8 cellular contexts compared by ENCODE assay signal in genomic region chr6:96836579-96837137, GRCh38. TPM values are rescaled to one million over a fixed set of nuclear protein-coding genes. Genes with fewer than 3 reads are reported as not detected.
DNase-seq lines count a peak whose midpoint lies in the region; ATAC-seq and TF ChIP-seq lines count a peak whose summit lies in the region.

No MANE protein-coding gene starts in this region.

- CTCF ChIA-PET in CD4-positive, alpha-beta T cell (lab: Charles Lee): no interaction called here

- H3K27me3 ChIP-seq in CD4-positive, alpha-beta T cell (ENCODE audit: control insufficient read depth, insufficient read depth, low read length): peaks cover 22% of the 10 kb centered on the region

- no peak for TF ChIP-seq CTCF in CD4-positive, alpha-beta T cell (IDR thresholded peaks at IDR 0.05)

- H3K27ac ChIP-seq in CD4-positive, alpha-beta T cell (ENCODE audit: low read depth, low read length): no peak overlapping the region

- peak; percentile 7 for ATAC-seq in CD4-positive, alpha-beta T cell (ENCODE audit: poor library complexity)
- ATAC-seq in GM18909 (IDR thresholded peaks at IDR 0.05; ENCODE audit: poor library complexity, unreplicated experiment) (peak; percentile 19), HG03135 (IDR thresholded peaks at IDR 0.05; ENCODE audit: unreplicated experiment) (peak; percentile 12), GM18520 (IDR thresholded peaks at IDR 0.05; ENCODE audit: unreplicated experiment) (no peak)
- peak in 1 of 2 donors; percentile 3 for ATAC-seq in natural killer cell treated with Interleukin-12 subunit alpha and Interleukin-12 subunit beta and Interleukin-15 and Interleukin-18, amount 100 ng/mL, for 72 hours

- no peak overlapping the region for H3K27ac Mint-ChIP-seq in CD4-positive, alpha-beta T cell
- no peak overlapping the region for H3K27ac Mint-ChIP-seq in natural killer cell treated with Interleukin-12 subunit alpha and Interleukin-12 subunit beta and Interleukin-15 and Interleukin-18, amount 100 ng/mL, for 72 hours

- POLR2A ChIA-PET in CD4-positive, alpha-beta T cell (lab: Charles Lee): interaction anchor here (1.0 to 1.6 kb wide), 5 partner anchors 14 to 315 kb away, joined by 3 to 10 read pairs (median 4); partner anchors contain the start of genes KLHL32, NDUFAF4 and UFL1

- intact Hi-C loops in CD4-positive, alpha-beta T cell (cut with DNase I, micrococcal nuclease): loop anchor here (2.0 to 10.0 kb wide), 4 partner anchors 62 to 312 kb away; partner anchors contain the start of genes KLHL32 (in 2 of the 2) and UFL1 (in 1 of the 2)

- DNase-seq in CD4-positive, alpha-beta T cell: peak in 2 of 10 experiments; percentile 1 to 5
- DNase-seq in SK-MEL-5 (ENCODE audit: low read depth, low spot score): peak; percentile 2
- peak; percentile 31 to 34 for DNase-seq in erythroblast (lab: John Stamatoyannopoulos, UW)
- no peak for DNase-seq in natural killer cell treated with Interleukin-12 subunit alpha and Interleukin-12 subunit beta and Interleukin-15 and Interleukin-18, amount 100 ng/mL, for 72 hours (ENCODE audit: low spot score)
- no peak for DNase-seq in effector CD8-positive, alpha-beta T cell (lab: John Stamatoyannopoulos, UW)

- peak overlapping the region; percentile 92 for H3K4me3 Mint-ChIP-seq in CD4-positive, alpha-beta T cell
- H3K4me3 Mint-ChIP-seq in natural killer cell treated with Interleukin-12 subunit alpha and Interleukin-12 subunit beta and Interleukin-15 and Interleukin-18, amount 100 ng/mL, for 72 hours: peak overlapping the region; percentile 86

- peaks cover 46% of the 10 kb centered on the region for H3K27me3 Mint-ChIP-seq in CD4-positive, alpha-beta T cell
- H3K27me3 Mint-ChIP-seq in natural killer cell treated with Interleukin-12 subunit alpha and Interleukin-12 subunit beta and Interleukin-15 and Interleukin-18, amount 100 ng/mL, for 72 hours: peaks cover 30 to 74% of the 10 kb centered on the region in 2 donors

- in situ Hi-C loops in SK-MEL-5 (cut with HindIII; ENCODE audit: low pct_unique_long_range_greater_than_20kb, low sequenced_read_pairs): no loop called here

- no peaks in the 10 kb centered on the region for H3K9me3 Mint-ChIP-seq in CD4-positive, alpha-beta T cell
- no peaks in the 10 kb centered on the region for H3K9me3 Mint-ChIP-seq in natural killer cell treated with Interleukin-12 subunit alpha and Interleukin-12 subunit beta and Interleukin-15 and Interleukin-18, amount 100 ng/mL, for 72 hours

- H3K4me1 Mint-ChIP-seq in CD4-positive, alpha-beta T cell (ENCODE audit: low read depth): peaks cover 24% of the 10 kb centered on the region
- peaks cover 18% of the 10 kb centered on the region in 2 donors for H3K4me1 Mint-ChIP-seq in natural killer cell treated with Interleukin-12 subunit alpha and Interleukin-12 subunit beta and Interleukin-15 and Interleukin-18, amount 100 ng/mL, for 72 hours (ENCODE audit: low read depth in 2 of 2)

- H3K36me3 Mint-ChIP-seq in CD4-positive, alpha-beta T cell (ENCODE audit: low read depth): no peaks in the 10 kb centered on the region
- no peaks in the 10 kb centered on the region for H3K36me3 Mint-ChIP-seq in natural killer cell treated with Interleukin-12 subunit alpha and Interleukin-12 subunit beta and Interleukin-15 and Interleukin-18, amount 100 ng/mL, for 72 hours

- no peak for TF ChIP-seq POLR2A in erythroblast (IDR thresholded peaks at IDR 0.05; ENCODE audit: low read length)

- no peaks in the 10 kb centered on the region for H3K9me3 ChIP-seq in CD4-positive, alpha-beta T cell (ENCODE audit: control insufficient read depth, low read length)

RNA-seq across cellular contexts. Expression of gene GPR63, which starts 0.6 kb away (rescaled TPM):
- total RNA-seq in CD4-positive, alpha-beta T cell: under 1 TPM; 0.20 to 0.25 TPM
- 1.3 and 1.6 TPM in 2 replicates for total RNA-seq in SK-MEL-5 (2014; rRNA removed; shearing (Covaris generic))
- polyA plus RNA-seq in SK-MEL-5 (2015; cell fraction: cytosol; rRNA removed): 1.1 and 1.7 TPM in 2 replicates
- polyA plus RNA-seq in SK-MEL-5 (2015; cell fraction: nucleus; rRNA removed): 3.7 and 5.0 TPM in 2 replicates
- under 1 TPM; 0.14 to 0.70 TPM for total RNA-seq in natural killer cell treated with Interleukin-12 subunit alpha and Interleukin-12 subunit beta and Interleukin-15 and Interleukin-18, amount 100 ng/mL, for 72 hours

Comparison
In these comparisons a context has a peak if more than half of its experiments do, and no peak if none do; other contexts are left out.
1. DNase-seq: peak in SK-MEL-5 (single experiment) and erythroblast (2 of 2); none in natural killer cell treated with Interleukin-12 subunit alpha and Interleukin-12 subunit beta and Interleukin-15 and Interleukin-18, amount 100 ng/mL, for 72 hours (single experiment) and effector CD8-positive, alpha-beta T cell (single experiment).